ENCODE assay signal across 35 cellular contexts in genomic region chr2:236295481-236295880, GRCh38. TPM values are rescaled to one million over a fixed set of nuclear protein-coding genes. Genes with fewer than 3 reads are reported as not detected.
"Had no signal": no experiment of that assay in that cellular context is flagged by ENCODE, and none has a peak within 500 bp of the region (broad histone marks: within the 10 kb centered on the region; RNA-seq: fewer than 3 reads in every experiment).

No MANE protein-coding gene starts in this region.

- H3K36me3 ChIP-seq: neutrophil, pancreas, prostate gland, right lobe of liver, sigmoid colon, suprapubic skin, tibial artery, transverse colon, upper lobe of right lung, uterus had no signal

- H3K27ac Mint-ChIP-seq: naive B cell; naive thymus-derived CD8-positive, alpha-beta T cell; natural killer cell treated with Interleukin-12 subunit alpha and Interleukin-12 subunit beta and Interleukin-15 and Interleukin-18, amount 100 ng/mL, for 72 hours; nephron progenitor cell; stimulated activated memory B cell treated with anti-CD40 and anti-IgM and Interleukin-4, amounts not matched to agents 10 μg/mL and 1 μg/mL and 100 μg/mL, for 72 hours; stimulated activated naive CD8-positive, alpha-beta T cell treated with anti-CD3 and anti-CD28 coated beads, Interleukin-15, amount 100 ng/mL, for 72 hours; type B pancreatic cell had no signal

- ATAC-seq: naive thymus-derived CD8-positive, alpha-beta T cell; natural killer cell treated with Interleukin-12 subunit alpha and Interleukin-12 subunit beta and Interleukin-15 and Interleukin-18, amount 100 ng/mL, for 72 hours; pancreas; right cardiac atrium; right lobe of liver; stimulated activated memory B cell treated with anti-CD40 and anti-IgM and Interleukin-4, amounts not matched to agents 10 μg/mL and 1 μg/mL and 100 μg/mL, for 72 hours; stimulated activated naive CD8-positive, alpha-beta T cell treated with anti-CD3 and anti-CD28 coated beads, Interleukin-15, amount 100 ng/mL, for 72 hours; stimulated activated naive CD8-positive, alpha-beta T cell treated with anti-CD3 and anti-CD28 coated beads, Interleukin-15, Interleukin-2, amounts not matched to agents 100 U/mL and 50 U/mL, for 24 hours; upper lobe of right lung had no signal

- H3K4me3 ChIP-seq: pancreas, prostate gland, right lobe of liver, sigmoid colon, suprapubic skin, testis, tibial artery, transverse colon, upper lobe of right lung, uterus had no signal

- H3K4me1 Mint-ChIP-seq: naive B cell; naive thymus-derived CD8-positive, alpha-beta T cell; stimulated activated memory B cell treated with anti-CD40 and anti-IgM and Interleukin-4, amounts not matched to agents 10 μg/mL and 1 μg/mL and 100 μg/mL, for 72 hours; stimulated activated naive CD8-positive, alpha-beta T cell treated with anti-CD3 and anti-CD28 coated beads, Interleukin-15, amount 100 ng/mL, for 72 hours had no signal

- H3K4me1 ChIP-seq: pancreas, prostate gland, right lobe of liver, sigmoid colon, suprapubic skin, testis, tibial artery, transverse colon, upper lobe of right lung, uterus had no signal

- H3K4me3 Mint-ChIP-seq: naive B cell; naive thymus-derived CD8-positive, alpha-beta T cell; natural killer cell treated with Interleukin-12 subunit alpha and Interleukin-12 subunit beta and Interleukin-15 and Interleukin-18, amount 100 ng/mL, for 72 hours; nephron progenitor cell; neural crest cell; stimulated activated memory B cell treated with anti-CD40 and anti-IgM and Interleukin-4, amounts not matched to agents 10 μg/mL and 1 μg/mL and 100 μg/mL, for 72 hours; stimulated activated naive CD8-positive, alpha-beta T cell treated with anti-CD3 and anti-CD28 coated beads, Interleukin-15, amount 100 ng/mL, for 72 hours; type B pancreatic cell had no signal

- H3K9me3 ChIP-seq: neutrophil, pancreas, prostate gland, right lobe of liver, sigmoid colon, suprapubic skin, testis, tibial artery, transverse colon, upper lobe of right lung, uterus had no signal

- H3K27ac ChIP-seq: neutrophil, pancreas, prostate gland, right lobe of liver, sigmoid colon, suprapubic skin, testis, tibial artery, transverse colon, upper lobe of right lung, uterus had no signal

- DNase-seq: naive B cell; naive thymus-derived CD8-positive, alpha-beta T cell; nephron progenitor cell; nucleus accumbens; pancreas; retina; right cardiac atrium; right lobe of liver; sigmoid colon; small intestine; stimulated activated CD4-positive, alpha-beta T cell treated with anti-CD3 and anti-CD28 coated beads, Interleukin-15, amount 100 ng/mL, for 24 hours; stimulated activated CD4-positive, alpha-beta T cell treated with anti-CD3 and anti-CD28 coated beads, Interleukin-2, amount 100 ng/mL, for 24 hours; stimulated activated CD4-positive, alpha-beta T cell treated with anti-CD3 and anti-CD28 coated beads, Interleukin-2, amount 100 ng/mL, for 48 hours; stimulated activated CD4-positive, alpha-beta T cell treated with anti-CD3 and anti-CD28 coated beads, Interleukin-4, amount 100 ng/mL, for 24 hours; stimulated activated naive CD4-positive, alpha-beta T cell; stimulated activated naive CD8-positive, alpha-beta T cell treated with anti-CD3 and anti-CD28 coated beads, Interleukin-15, amount 100 ng/mL, for 72 hours; stimulated activated naive CD8-positive, alpha-beta T cell treated with anti-CD3 and anti-CD28 coated beads, Interleukin-15, Interleukin-2, amounts not matched to agents 100 U/mL and 50 U/mL, for 24 hours; substantia nigra; testis; tibial artery; transverse colon; upper lobe of right lung; uterus had no signal

- H3K9me3 Mint-ChIP-seq: naive thymus-derived CD8-positive, alpha-beta T cell; natural killer cell treated with Interleukin-12 subunit alpha and Interleukin-12 subunit beta and Interleukin-15 and Interleukin-18, amount 100 ng/mL, for 72 hours; nephron progenitor cell; stimulated activated naive CD8-positive, alpha-beta T cell treated with anti-CD3 and anti-CD28 coated beads, Interleukin-15, amount 100 ng/mL, for 72 hours; type B pancreatic cell had no signal

- H3K27me3 ChIP-seq: neutrophil, pancreas, right lobe of liver, sigmoid colon, testis, tibial artery, upper lobe of right lung, uterus had no signal

- H3K36me3 Mint-ChIP-seq: naive B cell; naive thymus-derived CD8-positive, alpha-beta T cell; natural killer cell treated with Interleukin-12 subunit alpha and Interleukin-12 subunit beta and Interleukin-15 and Interleukin-18, amount 100 ng/mL, for 72 hours; stimulated activated memory B cell treated with anti-CD40 and anti-IgM and Interleukin-4, amounts not matched to agents 10 μg/mL and 1 μg/mL and 100 μg/mL, for 72 hours; type B pancreatic cell had no signal

RNA-seq across cellular contexts. Expression of gene ASB18, which starts 31.3 kb away (rescaled TPM):
- total RNA-seq: naive thymus-derived CD8-positive, alpha-beta T cell; natural killer cell treated with Interleukin-12 subunit alpha and Interleukin-12 subunit beta and Interleukin-15 and Interleukin-18, amount 100 ng/mL, for 72 hours; neural crest cell; omental fat pad; osteocyte; pancreas; posterior vena cava; prostate gland; pulmonary artery endothelial cell; right lobe of liver; sigmoid colon; transverse colon; upper lobe of right lung; urinary bladder; uterus had no signal
